18 cellular contexts compared by ENCODE assay signal in the genomic region with DNA sequence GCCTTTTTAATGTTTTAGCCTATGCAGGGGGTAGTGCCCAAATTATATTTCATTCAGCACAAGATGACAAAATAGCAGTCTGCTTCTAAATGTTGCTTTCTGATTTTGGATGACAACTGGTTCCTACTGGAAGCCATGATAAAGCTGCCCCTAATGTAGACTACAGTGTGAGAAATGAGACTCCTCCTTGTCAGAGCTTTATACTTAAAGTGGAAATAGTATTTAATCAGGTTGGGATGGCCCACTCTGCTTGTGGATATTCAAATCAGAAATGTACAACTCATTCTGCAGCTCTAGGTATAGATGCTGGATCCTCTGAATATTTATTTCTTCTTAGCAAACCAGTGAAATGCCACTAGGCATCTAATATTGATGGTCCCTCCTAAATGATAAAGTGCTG.
"Had no signal": no experiment of that assay in that cellular context is flagged by ENCODE, and none has a peak within 500 bp of the region (broad histone marks: within the 10 kb centered on the region; RNA-seq: fewer than 3 reads in every experiment).

No MANE protein-coding gene starts in this region.

- H3K36me3 Mint-ChIP-seq: activated naive CD4-positive, alpha-beta T cell treated with anti-CD3 and anti-CD28 coated beads, Interleukin-2, amount 50 U/mL, for 24 hours; naive B cell; stimulated activated memory B cell treated with anti-CD40 and anti-IgM and Interleukin-4, amounts not matched to agents 10 μg/mL and 1 μg/mL and 100 μg/mL, for 72 hours; type B pancreatic cell had no signal

- DNase-seq: activated CD4-positive, alpha-beta T cell treated with anti-CD3 and anti-CD28 coated beads, Interleukin-2, amount 50 U/mL, for 4 hours; activated gamma-delta T cell; effector memory CD4-positive, alpha-beta T cell; kidney; naive B cell; right cardiac atrium; stimulated activated CD4-positive, alpha-beta T cell treated with anti-CD3 and anti-CD28 coated beads, Interleukin-4, amount 100 ng/mL, for 4 hours; testis; WERI-Rb-1 had no signal

- ATAC-seq: right cardiac atrium; stimulated activated memory B cell treated with anti-CD40 and anti-IgM and Interleukin-4, amounts not matched to agents 10 μg/mL and 1 μg/mL and 100 μg/mL, for 72 hours had no signal

- H3K9me3 ChIP-seq: mucosa of descending colon, prostate gland, testis had no signal

- H3K4me3 ChIP-seq: cardiac muscle cell, mucosa of descending colon, prostate gland, testis had no signal

- H3K9me3 Mint-ChIP-seq: activated naive CD4-positive, alpha-beta T cell treated with anti-CD3 and anti-CD28 coated beads, Interleukin-2, amount 50 U/mL, for 24 hours; naive B cell; neural crest cell; T-helper 1 cell treated with Interleukin-12 subunit alpha and Interleukin-12 subunit beta and Interleukin-4 antibody, amounts not matched to agents 30 μg/mL and 1 μg/mL, for 36 hours; type B pancreatic cell had no signal

- H3K4me1 Mint-ChIP-seq: activated naive CD4-positive, alpha-beta T cell treated with anti-CD3 and anti-CD28 coated beads, Interleukin-2, amount 50 U/mL, for 24 hours; naive B cell; stimulated activated memory B cell treated with anti-CD40 and anti-IgM and Interleukin-4, amounts not matched to agents 10 μg/mL and 1 μg/mL and 100 μg/mL, for 72 hours had no signal

- H3K4me3 Mint-ChIP-seq: activated naive CD4-positive, alpha-beta T cell treated with anti-CD3 and anti-CD28 coated beads, Interleukin-2, amount 50 U/mL, for 24 hours; naive B cell; neural crest cell; stimulated activated memory B cell treated with anti-CD40 and anti-IgM and Interleukin-4, amounts not matched to agents 10 μg/mL and 1 μg/mL and 100 μg/mL, for 72 hours; T-helper 1 cell treated with Interleukin-12 subunit alpha and Interleukin-12 subunit beta and Interleukin-4 antibody, amounts not matched to agents 30 μg/mL and 1 μg/mL, for 36 hours; type B pancreatic cell had no signal

- H3K27me3 Mint-ChIP-seq: activated naive CD4-positive, alpha-beta T cell treated with anti-CD3 and anti-CD28 coated beads, Interleukin-2, amount 50 U/mL, for 24 hours; naive B cell; stimulated activated memory B cell treated with anti-CD40 and anti-IgM and Interleukin-4, amounts not matched to agents 10 μg/mL and 1 μg/mL and 100 μg/mL, for 72 hours; type B pancreatic cell had no signal

- H3K4me1 ChIP-seq: prostate gland had no signal

- H3K27ac Mint-ChIP-seq: activated naive CD4-positive, alpha-beta T cell treated with anti-CD3 and anti-CD28 coated beads, Interleukin-2, amount 50 U/mL, for 24 hours; naive B cell; stimulated activated memory B cell treated with anti-CD40 and anti-IgM and Interleukin-4, amounts not matched to agents 10 μg/mL and 1 μg/mL and 100 μg/mL, for 72 hours; T-helper 1 cell treated with Interleukin-12 subunit alpha and Interleukin-12 subunit beta and Interleukin-4 antibody, amounts not matched to agents 30 μg/mL and 1 μg/mL, for 36 hours; type B pancreatic cell had no signal

- H3K36me3 ChIP-seq: cardiac muscle cell, prostate gland, WERI-Rb-1 had no signal

- H3K27me3 ChIP-seq: cardiac muscle cell, foreskin keratinocyte, testis had no signal

- H3K27ac ChIP-seq: cardiac muscle cell, foreskin keratinocyte, prostate gland, testis, WERI-Rb-1 had no signal
